1 cellular context compared by ENCODE assay signal in the genomic region with DNA sequence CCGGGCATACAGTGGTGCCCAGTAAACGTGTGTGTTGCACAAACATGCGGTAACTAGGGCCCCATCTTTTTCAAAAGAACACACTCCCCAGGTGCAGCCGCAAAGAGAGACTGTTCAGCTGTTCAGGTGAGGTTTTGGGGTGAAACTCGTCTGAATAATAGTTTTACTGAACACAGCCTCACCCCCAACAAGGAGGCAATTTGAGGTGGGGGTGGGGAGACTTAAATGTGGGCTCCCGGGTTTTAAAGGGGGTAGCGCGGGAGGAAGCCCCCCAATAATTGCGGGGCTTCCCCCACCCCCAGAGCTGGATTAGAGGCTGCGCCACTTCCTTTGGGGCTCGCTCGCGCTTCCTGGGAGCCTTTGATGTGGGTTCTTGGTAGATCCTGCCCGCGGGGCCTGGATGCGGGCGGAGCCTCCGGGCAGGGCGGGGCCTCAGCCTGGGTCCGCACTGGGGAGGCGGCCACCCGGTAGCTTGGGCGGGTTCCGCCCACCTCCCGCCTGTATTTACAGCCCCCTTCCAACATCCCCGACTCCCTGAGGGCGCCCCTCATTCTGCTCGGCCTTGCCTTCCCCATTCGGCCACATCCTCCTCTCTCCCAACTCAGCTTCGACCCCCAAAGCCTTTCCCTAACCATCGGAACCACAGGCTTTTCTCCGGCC.
TF ChIP-seq lines count a peak whose summit lies in the region.

No MANE protein-coding gene starts in this region.

TF ChIP-seq in WTC11, 78 proteins besides CTCF, POLR2A, EP300 and RAD21 (continued from another document):
- TF ChIP-seq ELF4 (CRISPR knock-in tag; IDR thresholded peaks at IDR 0.05; ENCODE audit: low read depth): no peak
TF ChIP-seq in WTC11: peak in this region for 2.
